In the genomic region with DNA sequence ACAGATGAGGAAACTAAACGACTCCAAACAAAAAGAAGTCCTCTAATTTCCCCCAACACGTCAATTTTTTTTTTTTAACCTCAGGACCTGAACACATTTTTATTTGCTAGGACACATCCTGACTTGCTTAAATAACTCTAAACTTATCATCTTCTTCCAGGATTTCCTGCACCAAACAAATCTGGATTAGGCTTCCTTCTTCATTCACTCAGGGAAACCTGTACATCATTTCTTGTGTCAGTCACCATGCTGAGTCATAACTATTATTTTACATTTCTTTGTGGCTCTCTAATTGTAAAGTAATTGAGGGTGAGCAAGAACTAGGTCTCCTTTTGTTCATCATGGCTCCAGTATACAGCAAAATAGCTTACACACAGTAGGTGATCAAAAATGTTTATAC, we compare ENCODE assay signal across 26 cellular contexts.
"Had no signal": no experiment of that assay in that cellular context is flagged by ENCODE, and none has a peak within 500 bp of the region (broad histone marks: within the 10 kb centered on the region; RNA-seq: fewer than 3 reads in every experiment).

No MANE protein-coding gene starts in this region.

- H3K4me1 ChIP-seq: Peyer's patch, SJSA1 had no signal

- H3K27me3 ChIP-seq: Peyer's patch, SJSA1 had no signal

- H3K4me3 ChIP-seq: Peyer's patch, SJSA1 had no signal

- FAIRE-seq: TTC549 had no signal

- H3K36me3 ChIP-seq: Peyer's patch, SJSA1 had no signal

- H3K9me3 ChIP-seq: Peyer's patch, SJSA1, SK-N-SH had no signal

- DNase-seq: activated CD4-positive, alpha-beta T cell treated with anti-CD3 and anti-CD28 coated beads, Interleukin-2, amount 10 ng/mL, durations not matched to agents 24 days and 14 days; activated CD4-positive, alpha-beta T cell treated with anti-CD3 and anti-CD28 coated beads, Interleukin-2, amount 50 U/mL, for 4 hours; activated CD8-positive, alpha-beta T cell treated with anti-CD3 and anti-CD28 coated beads for 36 hours; activated effector memory CD4-positive, alpha-beta T cell treated with anti-CD3 and anti-CD28 coated beads, Interleukin-2, amount 50 U/mL, for 16 hours; activated naive CD4-positive, alpha-beta T cell; activated naive CD4-positive, alpha-beta T cell treated with anti-CD3 and anti-CD28 coated beads, Interleukin-2, amount 50 U/mL, for 16 hours; activated naive CD8-positive, alpha-beta T cell treated with anti-CD3 and anti-CD28 coated beads for 36 hours; activated T-cell treated with anti-CD3 and anti-CD28 coated beads, Interleukin-2, amount 50 U/mL, for 1 hour; activated T-cell treated with anti-CD3 and anti-CD28 coated beads, Interleukin-2, amount 50 U/mL, for 72 hours; amniotic stem cell; aorta; Karpas-422; KBM-7; NCI-H1105; NCI-H1417 treated with DMSO at 0.1 percent for 48 hours; NCI-H1694 treated with DMSO at 0.1 percent for 48 hours; NCI-H2029; NCI-H345; NCI-H524 treated with DMSO at 0.1 percent for 48 hours; Peyer's patch; RPMI8226; SHP77 treated with DMSO at 0.1 percent for 48 hours; SK-N-SH had no signal

- ATAC-seq: activated CD8-positive, alpha-beta T cell treated with anti-CD3 and anti-CD28 coated beads for 36 hours; activated T-cell treated with anti-CD3 and anti-CD28 coated beads, Interleukin-2, amount 50 U/mL, for 72 hours; activated T-helper 17 cell treated with anti-CD3 and anti-CD28 coated beads, Interleukin-2, amount 50 U/mL, for 72 hours had no signal

- H3K9ac ChIP-seq: SK-N-SH had no signal

- H3K4me2 ChIP-seq: SK-N-SH had no signal

- H3K27ac ChIP-seq: Peyer's patch, SJSA1 had no signal
